ENCODE assay signal across 19 cellular contexts in the genomic region with DNA sequence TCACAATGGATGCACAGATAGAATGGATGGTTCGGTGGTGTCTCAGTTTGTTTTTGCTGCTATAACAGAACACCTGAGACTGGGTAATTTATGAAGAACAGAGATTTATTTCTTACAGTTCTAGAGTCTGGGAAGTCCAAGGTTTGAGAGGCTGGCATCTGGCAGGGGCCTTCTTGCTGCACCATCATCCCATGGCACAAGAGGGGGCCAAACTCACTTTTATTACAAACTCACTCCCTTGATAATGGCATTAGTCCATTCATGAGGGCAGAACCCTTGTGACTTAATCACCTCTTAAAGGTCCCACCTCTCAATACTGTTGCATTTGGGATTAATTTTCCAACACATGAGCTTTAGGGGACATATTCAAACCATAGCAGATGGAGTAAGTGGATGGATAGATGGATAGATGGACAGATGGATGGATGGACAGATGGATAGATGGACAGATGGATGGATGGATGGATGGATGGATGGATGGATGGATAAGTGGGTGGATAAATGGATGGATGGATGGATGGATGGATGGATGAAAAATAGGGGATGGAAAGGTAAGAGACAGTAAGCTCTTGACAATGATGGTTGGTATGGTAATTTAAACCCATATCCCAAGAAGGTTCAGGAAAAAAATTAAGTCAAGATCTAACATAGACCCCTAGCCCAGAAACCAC. TPM values are rescaled to one million over a fixed set of nuclear protein-coding genes. Genes with fewer than 3 reads are reported as not detected.
A peak's percentile ranks its signal among the peaks of the same experiment; 100 is the strongest.
DNase-seq lines count a peak whose midpoint lies in the region; ATAC-seq and TF ChIP-seq lines count a peak whose summit lies in the region.
"Had no signal": no experiment of that assay in that cellular context is flagged by ENCODE, and none has a peak within 500 bp of the region (broad histone marks: within the 10 kb centered on the region; RNA-seq: fewer than 3 reads in every experiment).

No MANE protein-coding gene starts in this region.

- H3K27ac ChIP-seq in substantia nigra (ENCODE audit: low read depth, low read length, poor library complexity, severe bottlenecking) = no peak overlapping the region
- H3K27ac ChIP-seq: adrenal gland, uterus had no signal

- H3K4me3 ChIP-seq in fibroblast of pulmonary artery (replicated peaks; ENCODE audit: low read depth, low read length) (no peak overlapping the region), retinal pigment epithelial cell (ENCODE audit: low read length) (no peak overlapping the region)
- H3K4me3 ChIP-seq: adrenal gland, uterus had no signal

- TF ChIP-seq CTCF in fibroblast of pulmonary artery (IDR thresholded peaks at IDR 0.05; ENCODE audit: low read length, missing control alignments) (peak; percentile 7), retinal pigment epithelial cell (conservative IDR thresholded peaks at IDR 0.05; ENCODE audit: low read depth, low read length) (peak; percentile 7)

- ATAC-seq in HG03025 (IDR thresholded peaks at IDR 0.05; ENCODE audit: low FRiP score, unreplicated experiment) = no peak
- ATAC-seq: esophagus mucosa, Panc1 had no signal

- DNase-seq in NCI-H524 (lab: John Stamatoyannopoulos, UW) (peak; percentile 11 to 47), NCI-H524 treated with DMSO at 0.1 percent for 48 hours (lab: John Stamatoyannopoulos, UW) (no peak), M059J (ENCODE audit: low read depth) (peak; percentile 27), fibroblast of pulmonary artery (ENCODE audit: low read depth) (peak; percentile 7), retinal pigment epithelial cell (ENCODE audit: low read depth) (no peak), substantia nigra (lab: John Stamatoyannopoulos, UW) (no peak), HuH-7 (ENCODE audit: low spot score) (no peak)
- DNase-seq: activated CD4-positive, alpha-beta T cell treated with anti-CD3 and anti-CD28 coated beads, Interleukin-2, amount 10 ng/mL, durations not matched to agents 24 days and 14 days; activated CD8-positive, alpha-beta memory T cell treated with anti-CD3 and anti-CD28 coated beads, Interleukin-2, amount 50 U/mL, for 4 hours; activated effector memory CD4-positive, alpha-beta T cell treated with anti-CD3 and anti-CD28 coated beads, Interleukin-2, amount 50 U/mL, for 16 hours; glutamatergic neuron; KBM-7; nephron progenitor cell; stimulated activated CD4-positive, alpha-beta T cell treated with anti-CD3 and anti-CD28 coated beads, Interleukin-12 subunit alpha, Interleukin-12 subunit beta, amount 100 ng/mL, for 4 hours; uterus had no signal

RNA-seq across cellular contexts. Expression of gene CAMK2N1, which starts 16.5 kb away (rescaled TPM):
- total RNA-seq in M059J (2014; rRNA removed; shearing (Covaris generic)) = 5.2 and 7.2 TPM in 2 replicates

RNA-seq across cellular contexts. Expression of gene MUL1, which starts 38.4 kb away (rescaled TPM):
- total RNA-seq in M059J (2014; rRNA removed; shearing (Covaris generic)) = 38.3 and 48.8 TPM in 2 replicates

Comparison
In these comparisons a context has a peak if more than half of its experiments do, and no peak if none do; other contexts are left out.
1. DNase-seq: peak in NCI-H524 (2 of 2), M059J (single experiment) and fibroblast of pulmonary artery (single experiment); none in NCI-H524 treated with DMSO at 0.1 percent for 48 hours (single experiment), retinal pigment epithelial cell (single experiment), substantia nigra (0 of 49) and HuH-7 (single experiment).